Comparison of ENCODE assay signal across 17 cellular contexts in the genomic region with DNA sequence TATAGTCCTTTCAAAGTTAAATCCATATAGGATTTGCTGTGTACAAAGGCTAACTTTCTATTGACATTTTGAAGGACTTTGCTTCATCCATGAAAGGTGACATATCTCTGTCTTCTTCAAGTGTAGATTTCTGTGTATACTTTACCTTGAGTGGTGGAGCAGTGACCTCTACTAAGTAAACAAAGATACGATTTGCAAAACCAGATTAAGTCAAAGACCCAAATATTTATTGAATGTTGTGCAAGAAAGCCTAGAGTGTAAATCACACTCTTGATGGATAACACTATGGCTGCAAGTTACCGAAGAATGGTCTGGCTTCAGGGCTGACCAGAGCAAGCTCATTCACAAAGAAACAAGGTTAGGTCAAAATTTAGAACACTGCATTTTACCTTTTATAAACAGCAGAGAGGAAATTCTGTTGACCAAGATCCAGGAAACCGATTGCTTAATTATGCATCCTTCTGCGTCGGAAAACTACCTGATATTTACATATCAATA. TPM values are rescaled to one million over a fixed set of nuclear protein-coding genes. Genes with fewer than 3 reads are reported as not detected.
DNase-seq lines count a peak whose midpoint lies in the region; ATAC-seq and TF ChIP-seq lines count a peak whose summit lies in the region.
"Had no signal": no experiment of that assay in that cellular context is flagged by ENCODE, and none has a peak within 500 bp of the region (broad histone marks: within the 10 kb centered on the region; RNA-seq: fewer than 3 reads in every experiment).

No MANE protein-coding gene starts in this region.

- H3K36me3 Mint-ChIP-seq in WTC11: no peaks in the 10 kb centered on the region
- no peaks in the 10 kb centered on the region for H3K36me3 Mint-ChIP-seq in activated T-cell treated with anti-CD3 and anti-CD28 coated beads, Interleukin-2, amount 50 U/mL, for 4 hours (ENCODE audit: insufficient read depth)
- peaks cover 4% of the 10 kb centered on the region for H3K36me3 Mint-ChIP-seq in activated naive CD4-positive, alpha-beta T cell treated with anti-CD3 and anti-CD28 coated beads, Interleukin-2, amount 10 ng/mL, durations not matched to agents 7 days and 5 days
- H3K36me3 Mint-ChIP-seq: CD4-positive, CD25-positive, alpha-beta regulatory T cell had no signal

- H3K9me3 Mint-ChIP-seq in WTC11: no peaks in the 10 kb centered on the region
- H3K9me3 Mint-ChIP-seq in activated T-cell treated with anti-CD3 and anti-CD28 coated beads, Interleukin-2, amount 50 U/mL, for 4 hours: no peaks in the 10 kb centered on the region
- no peaks in the 10 kb centered on the region for H3K9me3 Mint-ChIP-seq in activated naive CD4-positive, alpha-beta T cell treated with anti-CD3 and anti-CD28 coated beads, Interleukin-2, amount 10 ng/mL, durations not matched to agents 7 days and 5 days
- H3K9me3 Mint-ChIP-seq: CD4-positive, CD25-positive, alpha-beta regulatory T cell; HFFc6 had no signal

- WGBS in liver: 22% methylated on average over 5 of the region's 5 CpGs
- WGBS in smooth muscle cell (ENCODE audit: low lambda C conversion rate): 81% methylated on average over 5 of the region's 5 CpGs

- H3K9me3 ChIP-seq in liver (ENCODE audit: control insufficient read depth in 4 of 4, low read length in 3 of 4) (no peaks in the 10 kb centered on the region), smooth muscle cell (replicated peaks; ENCODE audit: low read depth) (no peaks in the 10 kb centered on the region)
- H3K9me3 ChIP-seq: BLaER1 treated with 17β-estradiol and CSF1 and Interleukin-3, amounts not matched to agents 10 nM and 100 nM had no signal

- H3K4me1 ChIP-seq in liver (ENCODE audit: control insufficient read depth in 4 of 4, insufficient read depth in 4 of 4, low read length in 3 of 4): peaks cover 9 to 54% (median 52%) of the 10 kb centered on the region in 4 donors
- H3K4me1 ChIP-seq in smooth muscle cell (ENCODE audit: low read depth): no peaks in the 10 kb centered on the region

- no peaks in the 10 kb centered on the region for H4K20me1 ChIP-seq in smooth muscle cell (ENCODE audit: low read depth)
- H4K20me1 ChIP-seq: BLaER1 treated with 17β-estradiol and CSF1 and Interleukin-3, amounts not matched to agents 10 nM and 100 nM had no signal

- H3K27me3 ChIP-seq in liver (ENCODE audit: control insufficient read depth in 4 of 4, insufficient read depth in 4 of 4, low read length in 3 of 4): no peaks in the 10 kb centered on the region
- no peaks in the 10 kb centered on the region for H3K27me3 ChIP-seq in smooth muscle cell (ENCODE audit: low read depth)
- H3K27me3 ChIP-seq: BLaER1 treated with 17β-estradiol and CSF1 and Interleukin-3, amounts not matched to agents 10 nM and 100 nM had no signal

- CTCF ChIA-PET in WTC11 (lab: Charles Lee): interaction anchor here (1.5 to 5.9 kb wide), 10 partner anchors 8 to 122 kb away, joined by 4 to 145 read pairs (median 14); a partner anchor contains a TSS
- CTCF ChIA-PET in activated naive CD4-positive, alpha-beta T cell treated with anti-CD3 and anti-CD28 coated beads, Interleukin-2, amount 10 ng/mL, durations not matched to agents 7 days and 5 days (lab: Charles Lee): interaction anchor here (0.7 to 9.3 kb wide), 7 partner anchors 9 to 832 kb away, joined by 3 to 90 read pairs (median 4); a partner anchor contains a TSS

- H3K4me3 ChIP-seq in liver (ENCODE audit: low read depth in 1 of 3, low read length in 3 of 3): peak overlapping the region in 1 of 3 donors; percentile 49
- no peak overlapping the region for H3K4me3 ChIP-seq in smooth muscle cell
- H3K4me3 ChIP-seq: BLaER1 treated with 17β-estradiol and CSF1 and Interleukin-3, amounts not matched to agents 10 nM and 100 nM had no signal

- H2AFZ ChIP-seq in smooth muscle cell (ENCODE audit: low read depth): peak overlapping the region; percentile 21

- no peak for TF ChIP-seq CTCF in WTC11 (IDR thresholded peaks at IDR 0.05)
- no peak for TF ChIP-seq CTCF in liver (IDR thresholded peaks at IDR 0.05; ENCODE audit: low read depth, low read length, missing input control)
- TF ChIP-seq CTCF in smooth muscle cell (IDR thresholded peaks at IDR 0.05; ENCODE audit: borderline replicate concordance, insufficient read depth, poor library complexity, severe bottlenecking): no peak

- ATAC-seq in WTC11: no peak
- ATAC-seq in activated T-cell treated with anti-CD3 and anti-CD28 coated beads, Interleukin-2, amount 50 U/mL, for 4 hours: no peak

- no peak overlapping the region for H3K27ac Mint-ChIP-seq in WTC11
- no peak overlapping the region for H3K27ac Mint-ChIP-seq in activated naive CD4-positive, alpha-beta T cell treated with anti-CD3 and anti-CD28 coated beads, Interleukin-2, amount 10 ng/mL, durations not matched to agents 7 days and 5 days
- H3K27ac Mint-ChIP-seq: CD4-positive, CD25-positive, alpha-beta regulatory T cell; HFFc6 had no signal

- H3K9ac ChIP-seq in liver (ENCODE audit: low read depth in 1 of 2, low read length in 2 of 2) (peak overlapping the region; percentile 42 to 82), smooth muscle cell (ENCODE audit: low read depth) (no peak overlapping the region)
- H3K9ac ChIP-seq: BLaER1 treated with 17β-estradiol and CSF1 and Interleukin-3, amounts not matched to agents 10 nM and 100 nM had no signal

- peak in 1 of 2 donors; percentile 36 for TF ChIP-seq RAD21 in liver (IDR thresholded peaks at IDR 0.05)

- no peaks in the 10 kb centered on the region for H3K79me2 ChIP-seq in smooth muscle cell (ENCODE audit: low read depth)

- H3K4me3 Mint-ChIP-seq in WTC11: no peak overlapping the region
- no peak overlapping the region for H3K4me3 Mint-ChIP-seq in activated T-cell treated with anti-CD3 and anti-CD28 coated beads, Interleukin-2, amount 50 U/mL, for 4 hours
- H3K4me3 Mint-ChIP-seq in activated naive CD4-positive, alpha-beta T cell treated with anti-CD3 and anti-CD28 coated beads, Interleukin-2, amount 10 ng/mL, durations not matched to agents 7 days and 5 days: no peak overlapping the region
- H3K4me3 Mint-ChIP-seq: CD4-positive, CD25-positive, alpha-beta regulatory T cell; HFFc6 had no signal

- no peaks in the 10 kb centered on the region for H3F3A ChIP-seq in smooth muscle cell (ENCODE audit: low read depth)

- H3K27ac ChIP-seq in liver (ENCODE audit: low read depth in 1 of 2, low read length in 2 of 2) (peak overlapping the region; percentile 74 to 89), smooth muscle cell (ENCODE audit: low read depth) (no peak overlapping the region)
- H3K27ac ChIP-seq: 22Rv1 had no signal

- no peak overlapping the region for H3K4me2 ChIP-seq in smooth muscle cell

- H3K36me3 ChIP-seq in liver (ENCODE audit: control insufficient read depth in 4 of 4, insufficient read depth in 3 of 4, low read depth in 1 of 4, low read length in 3 of 4) (no peaks in the 10 kb centered on the region), smooth muscle cell (ENCODE audit: low read depth) (no peaks in the 10 kb centered on the region)
- H3K36me3 ChIP-seq: BLaER1 treated with 17β-estradiol and CSF1 and Interleukin-3, amounts not matched to agents 10 nM and 100 nM had no signal

- DNase-seq in DMS53 (lab: John Stamatoyannopoulos, UW) (peak; percentile 28), DMS53 treated with DMSO at 0.1 percent for 48 hours (lab: John Stamatoyannopoulos, UW; ENCODE audit: unreplicated experiment) (no peak), WTC11 (ENCODE audit: low spot score) (no peak), smooth muscle cell (lab: John Stamatoyannopoulos, UW; ENCODE audit: unreplicated experiment) (no peak), G401 (ENCODE audit: low spot score) (no peak)
- DNase-seq in activated T-cell treated with anti-CD3 and anti-CD28 coated beads, Interleukin-2, amount 50 U/mL, for 4 hours: no peak
- no peak for DNase-seq in activated naive CD4-positive, alpha-beta T cell treated with anti-CD3 and anti-CD28 coated beads, Interleukin-2, amount 10 ng/mL, durations not matched to agents 7 days and 5 days
- DNase-seq: Calu3; CD4-positive, CD25-positive, alpha-beta regulatory T cell; DMS 273 treated with DMSO at 0.1 percent for 48 hours; DMS79 treated with DMSO at 0.1 percent for 48 hours; EL; HFFc6 had no signal

- in situ Hi-C loops in G401 (cut with HindIII; ENCODE audit: low sequenced_read_pairs): no loop called here

- H3K4me1 Mint-ChIP-seq in WTC11: peaks cover 18% of the 10 kb centered on the region
- H3K4me1 Mint-ChIP-seq in activated T-cell treated with anti-CD3 and anti-CD28 coated beads, Interleukin-2, amount 50 U/mL, for 4 hours (ENCODE audit: low read depth): peaks cover 7% of the 10 kb centered on the region
- H3K4me1 Mint-ChIP-seq in activated naive CD4-positive, alpha-beta T cell treated with anti-CD3 and anti-CD28 coated beads, Interleukin-2, amount 10 ng/mL, durations not matched to agents 7 days and 5 days: peaks cover 14% of the 10 kb centered on the region

- H3K27me3 Mint-ChIP-seq in WTC11 (ENCODE audit: low read depth): no peaks in the 10 kb centered on the region; the same call in 1 of the 2 replicates
- H3K27me3 Mint-ChIP-seq in activated T-cell treated with anti-CD3 and anti-CD28 coated beads, Interleukin-2, amount 50 U/mL, for 4 hours (ENCODE audit: low read depth): peaks cover 3% of the 10 kb centered on the region
- H3K27me3 Mint-ChIP-seq in activated naive CD4-positive, alpha-beta T cell treated with anti-CD3 and anti-CD28 coated beads, Interleukin-2, amount 10 ng/mL, durations not matched to agents 7 days and 5 days: peaks cover 13% of the 10 kb centered on the region

- POLR2A ChIA-PET in WTC11 (lab: Charles Lee): no interaction called here

TF ChIP-seq in liver, 16 proteins besides CTCF, POLR2A, EP300 and RAD21 (continues in another document):
- peak; percentile 54 for TF ChIP-seq HNF4G (IDR thresholded peaks at IDR 0.05)

RNA-seq across cellular contexts. Expression of a gene that starts 5.4 kb away (rescaled TPM):
- total RNA-seq in WTC11 (2021) (2.3 to 3.0 TPM (median 2.4 TPM) in 3 replicates), liver (over 10,000 TPM; 11,566 to 20,700 TPM), smooth muscle cell (not detected in 2 replicates)
- polyA plus RNA-seq in liver (over 10,000 TPM in 1 of 2 donors, 1,000 to 10,000 TPM in 1; 7,404 to 18,576 TPM), smooth muscle cell (0.77 and 1.1 TPM in 2 replicates)
- 1 to 10 TPM in 2 of 3 donors, under 1 TPM in 1; 0.92 to 2.0 (median 1.8) TPM for total RNA-seq in activated T-cell treated with anti-CD3 and anti-CD28 coated beads, Interleukin-2, amount 50 U/mL, for 4 hours
- total RNA-seq in G401 (2014; rRNA removed; shearing (Covaris generic)): not detected in 2 replicates
- total RNA-seq: CD4-positive, CD25-positive, alpha-beta regulatory T cell; H4; HFFc6 had no signal
- polyA plus RNA-seq: CD4-positive, CD25-positive, alpha-beta regulatory T cell had no signal

RNA-seq across cellular contexts. Expression of a gene that starts 27.3 kb away (rescaled TPM):
- total RNA-seq in WTC11 (2021): 3.2 to 5.9 TPM (median 3.4 TPM) in 3 replicates
- total RNA-seq in liver: over 10,000 TPM; 12,179 to 25,210 TPM
- over 10,000 TPM in 1 of 2 donors, 1,000 to 10,000 TPM in 1; 8,747 to 16,618 TPM for polyA plus RNA-seq in liver
- total RNA-seq in smooth muscle cell: 0.04 TPM in 1 of 2 replicates, not detected in the other
- polyA plus RNA-seq in smooth muscle cell: 0.21 and 0.41 TPM in 2 replicates
- 1 to 10 TPM; 2.1 to 4.1 (median 3.3) TPM for total RNA-seq in activated T-cell treated with anti-CD3 and anti-CD28 coated beads, Interleukin-2, amount 50 U/mL, for 4 hours
- total RNA-seq in G401 (2014; rRNA removed; shearing (Covaris generic)): not detected in 2 replicates
- total RNA-seq: Calu3; CD4-positive, CD25-positive, alpha-beta regulatory T cell; H4; HFFc6 had no signal
- polyA plus RNA-seq: CD4-positive, CD25-positive, alpha-beta regulatory T cell had no signal

RNA-seq across cellular contexts. Expression of a gene that starts 55.1 kb away (rescaled TPM):
- total RNA-seq in WTC11 (2021) (2.0 to 3.5 TPM (median 2.3 TPM) in 3 replicates), liver (over 10,000 TPM; 11,744 to 21,431 TPM), smooth muscle cell (not detected in 2 replicates)
- polyA plus RNA-seq in liver (over 10,000 TPM; 11,318 to 19,021 TPM), smooth muscle cell (1.1 and 1.3 TPM in 2 replicates)
- 1 to 10 TPM; 1.6 to 1.9 (median 1.7) TPM for total RNA-seq in activated T-cell treated with anti-CD3 and anti-CD28 coated beads, Interleukin-2, amount 50 U/mL, for 4 hours
- not detected in 2 replicates for total RNA-seq in G401 (2014; rRNA removed; shearing (Covaris generic))
- total RNA-seq: CD4-positive, CD25-positive, alpha-beta regulatory T cell; HFFc6 had no signal
- polyA plus RNA-seq: CD4-positive, CD25-positive, alpha-beta regulatory T cell had no signal

Comparison
In these comparisons a context has a peak if more than half of its experiments do, and no peak if none do; other contexts are left out.
1. RNA of a gene that starts 5.4 kb away (total RNA-seq): 11,566 to 20,700 TPM in liver; 2.3 to 3.0 TPM in WTC11, 0.92 to 2.0 TPM in activated T-cell treated with anti-CD3 and anti-CD28 coated beads, Interleukin-2, amount 50 U/mL, for 4 hours, not detected in smooth muscle cell and not detected in G401; every median in the first group is over 1,000 times any median in the second.
2. RNA of a gene that starts 27.3 kb away (total RNA-seq): 12,179 to 25,210 TPM in liver; 2.1 to 4.1 TPM in activated T-cell treated with anti-CD3 and anti-CD28 coated beads, Interleukin-2, amount 50 U/mL, for 4 hours, 3.2 to 5.9 TPM in WTC11, 0.04 TPM in smooth muscle cell and not detected in G401; every median in the first group is over 1,000 times any median in the second.
3. RNA of a gene that starts 55.1 kb away (total RNA-seq): 11,744 to 21,431 TPM in liver; 2.0 to 3.5 TPM in WTC11, 1.6 to 1.9 TPM in activated T-cell treated with anti-CD3 and anti-CD28 coated beads, Interleukin-2, amount 50 U/mL, for 4 hours, not detected in smooth muscle cell and not detected in G401; every median in the first group is over 1,000 times any median in the second.